Comparison of ENCODE assay signal across 20 cellular contexts in genomic region chr16:725041-725376, GRCh38. TPM values are rescaled to one million over a fixed set of nuclear protein-coding genes. Genes with fewer than 3 reads are reported as not detected.
A peak's percentile ranks its signal among the peaks of the same experiment; 100 is the strongest.
DNase-seq lines count a peak whose midpoint lies in the region; ATAC-seq and TF ChIP-seq lines count a peak whose summit lies in the region.
"Had no signal": no experiment of that assay in that cellular context is flagged by ENCODE, and none has a peak within 500 bp of the region (broad histone marks: within the 10 kb centered on the region; RNA-seq: fewer than 3 reads in every experiment).

No MANE protein-coding gene starts in this region.

- DNase-seq in mesendoderm (no peak), 8988T (no peak), NCI-H1436 (lab: John Stamatoyannopoulos, UW) (no peak)
- DNase-seq: COR-L47, DMS79 treated with DMSO at 0.1 percent for 48 hours, GM23248, H9, KBM-7, NCI-H1105, NCI-H2029 treated with DMSO at 0.1 percent for 48 hours, NCI-H226, NCI-H510A treated with DMSO at 0.1 percent for 48 hours, NCI-H748 treated with DMSO at 0.1 percent for 48 hours, SJCRH30 had no signal

- no peak overlapping the region for H2BK120ac ChIP-seq in mesendoderm (ENCODE audit: low read depth, low read length)

- H3K23ac ChIP-seq in mesendoderm (ENCODE audit: low read length), result no peak overlapping the region

- H3K27me3 ChIP-seq in KMS-11 (ENCODE audit: insufficient read depth, low read depth), result no peaks in the 10 kb centered on the region
- no peaks in the 10 kb centered on the region for H3K27me3 ChIP-seq in mesendoderm (ENCODE audit: insufficient read depth, low read length, poor library complexity)
- H3K27me3 ChIP-seq: SJCRH30 had no signal

- H3K36me3 ChIP-seq in KMS-11 (ENCODE audit: insufficient read depth), result no peaks in the 10 kb centered on the region
- no peaks in the 10 kb centered on the region for H3K36me3 ChIP-seq in mesendoderm (ENCODE audit: control insufficient read depth, insufficient read depth, low read length)
- H3K36me3 ChIP-seq: SJCRH30 had no signal

- H3K4me2 ChIP-seq in KMS-11 (peak overlapping the region; percentile 17; the same call in 1 of the 2 replicates), mesendoderm (ENCODE audit: low read length) (no peak overlapping the region)

- no peaks in the 10 kb centered on the region for H3K9me3 Mint-ChIP-seq in stimulated activated memory B cell treated with anti-CD40 and anti-IgM and Interleukin-4, amounts not matched to agents 10 μg/mL and 1 μg/mL and 100 μg/mL, for 72 hours
- H3K9me3 Mint-ChIP-seq: CD14-positive monocyte, H9 had no signal

- H4K5ac ChIP-seq in mesendoderm (ENCODE audit: low read length), result no peak overlapping the region

- H2BK5ac ChIP-seq in mesendoderm (ENCODE audit: low read length), result no peak overlapping the region

- no peak overlapping the region for H3K4me3 Mint-ChIP-seq in stimulated activated memory B cell treated with anti-CD40 and anti-IgM and Interleukin-4, amounts not matched to agents 10 μg/mL and 1 μg/mL and 100 μg/mL, for 72 hours
- H3K4me3 Mint-ChIP-seq: H9 had no signal

- peak overlapping the region; percentile 100 for H3K27ac ChIP-seq in C4-2B
- H3K27ac ChIP-seq in KMS-11, result no peak overlapping the region
- peak overlapping the region; percentile 90 for H3K27ac ChIP-seq in VCaP
- H3K27ac ChIP-seq in mesendoderm (ENCODE audit: low read depth, low read length), result no peak overlapping the region
- H3K27ac ChIP-seq: GM23248, SJCRH30 had no signal

- H3K9ac ChIP-seq in KMS-11 (no peak overlapping the region), mesendoderm (ENCODE audit: low read length) (no peak overlapping the region)
- H3K9ac ChIP-seq: GM23248 had no signal

- H4K8ac ChIP-seq in mesendoderm (ENCODE audit: low read depth, low read length), result no peak overlapping the region

- no peak overlapping the region for H3K4ac ChIP-seq in mesendoderm (ENCODE audit: low read depth, low read length)

- no peaks in the 10 kb centered on the region for H3K79me2 ChIP-seq in KMS-11 (ENCODE audit: insufficient read depth, low read depth)
- no peaks in the 10 kb centered on the region for H3K79me2 ChIP-seq in mesendoderm (ENCODE audit: control insufficient read depth, insufficient read depth, low read length)

- no peak overlapping the region for H3K4me3 ChIP-seq in KMS-11 (IDR thresholded peaks at IDR 0.05; ENCODE audit: insufficient read depth, low read depth, low read length)
- no peak overlapping the region for H3K4me3 ChIP-seq in mesendoderm (ENCODE audit: low read length)
- H3K4me3 ChIP-seq: GM23248, SJCRH30 had no signal

- H2AK5ac ChIP-seq in mesendoderm (ENCODE audit: low read length), result no peak overlapping the region

- H3K79me1 ChIP-seq in mesendoderm (ENCODE audit: low read length), result no peaks in the 10 kb centered on the region

- no peak for ATAC-seq in stimulated activated memory B cell treated with anti-CD40 and anti-IgM and Interleukin-4, amounts not matched to agents 10 μg/mL and 1 μg/mL and 100 μg/mL, for 72 hours
- no peak for ATAC-seq in GM18873 (IDR thresholded peaks at IDR 0.05; ENCODE audit: low FRiP score, unreplicated experiment)

- H3K27me3 Mint-ChIP-seq in stimulated activated memory B cell treated with anti-CD40 and anti-IgM and Interleukin-4, amounts not matched to agents 10 μg/mL and 1 μg/mL and 100 μg/mL, for 72 hours, result no peaks in the 10 kb centered on the region

- TF ChIP-seq CTCF in C4-2B (conservative IDR thresholded peaks at IDR 0.05), result no peak
- no peak for TF ChIP-seq CTCF in KMS-11 (conservative IDR thresholded peaks at IDR 0.05; ENCODE audit: low read depth, low read length)
- no peak for TF ChIP-seq CTCF in VCaP (conservative IDR thresholded peaks at IDR 0.05)

- H3K36me3 Mint-ChIP-seq in stimulated activated memory B cell treated with anti-CD40 and anti-IgM and Interleukin-4, amounts not matched to agents 10 μg/mL and 1 μg/mL and 100 μg/mL, for 72 hours, result peaks cover 6% of the 10 kb centered on the region

- H3K4me1 Mint-ChIP-seq in stimulated activated memory B cell treated with anti-CD40 and anti-IgM and Interleukin-4, amounts not matched to agents 10 μg/mL and 1 μg/mL and 100 μg/mL, for 72 hours, result peaks cover 43% of the 10 kb centered on the region

- H2BK15ac ChIP-seq in mesendoderm (replicated peaks; ENCODE audit: low read depth), result no peak overlapping the region

- no peak overlapping the region for H3K56ac ChIP-seq in mesendoderm (ENCODE audit: low read length)

- H3K4me1 ChIP-seq in KMS-11 (ENCODE audit: low read depth, poor library complexity, severe bottlenecking) (peaks cover 46% of the 10 kb centered on the region), mesendoderm (ENCODE audit: control insufficient read depth, low read depth, low read length) (peaks cover 3% of the 10 kb centered on the region)

- peak overlapping the region; percentile 70 for H3K27ac Mint-ChIP-seq in stimulated activated memory B cell treated with anti-CD40 and anti-IgM and Interleukin-4, amounts not matched to agents 10 μg/mL and 1 μg/mL and 100 μg/mL, for 72 hours
- H3K27ac Mint-ChIP-seq: CD14-positive monocyte, H9 had no signal

- no peaks in the 10 kb centered on the region for H4K20me1 ChIP-seq in KMS-11 (ENCODE audit: insufficient read depth)

- H3K18ac ChIP-seq in mesendoderm (ENCODE audit: low read length), result no peak overlapping the region

- no CpG with 5 or more reads among the region's 7 CpGs for WGBS in mesendoderm (ENCODE audit: extremely low coverage, insufficient coverage, low lambda C conversion rate)

- H2AFZ ChIP-seq in KMS-11 (ENCODE audit: low read depth), result no peak overlapping the region
- H2AFZ ChIP-seq: GM23248 had no signal

RNA-seq across cellular contexts. Expression of gene CCDC78, which starts 1.2 kb away (rescaled TPM):
- 1.2 TPM for polyA plus RNA-seq in mesendoderm (2013, experiment 1 of 2)
- 1.1 TPM for polyA plus RNA-seq in mesendoderm (2013, experiment 2 of 2)
- polyA plus RNA-seq: CD14-positive monocyte had no signal

RNA-seq across cellular contexts. Expression of gene HAGHL, which starts 1.9 kb away (rescaled TPM):
- polyA plus RNA-seq in mesendoderm (2013, experiment 1 of 2), result 1.8 TPM
- 1.6 TPM for polyA plus RNA-seq in mesendoderm (2013, experiment 2 of 2)

RNA-seq across cellular contexts. Expression of gene ANTKMT, which starts 4.1 kb away (rescaled TPM):
- 12.5 TPM for polyA plus RNA-seq in mesendoderm (2013, experiment 1 of 2)
- 13.3 TPM for polyA plus RNA-seq in mesendoderm (2013, experiment 2 of 2)

RNA-seq across cellular contexts. Expression of gene METRN, which starts 10.1 kb away (rescaled TPM):
- polyA plus RNA-seq in mesendoderm (2013, experiment 1 of 2), result 2.4 TPM
- polyA plus RNA-seq in mesendoderm (2013, experiment 2 of 2), result 2.0 TPM

RNA-seq across cellular contexts. Expression of gene CIAO3, which starts 15.8 kb away (rescaled TPM):
- 10.0 TPM for polyA plus RNA-seq in mesendoderm (2013, experiment 1 of 2)
- 9.5 TPM for polyA plus RNA-seq in mesendoderm (2013, experiment 2 of 2)

Comparison
In these comparisons a context has a peak if more than half of its experiments do, and no peak if none do; other contexts are left out.
1. H3K27ac ChIP-seq: peak in C4-2B (single experiment) and VCaP (single experiment); none in KMS-11 (single experiment) and mesendoderm (single experiment).